In genomic region chr7:102028206-102028826, GRCh38 we compare ENCODE assay signal across 13 cellular contexts.
A peak's percentile ranks its signal among the peaks of the same experiment; 100 is the strongest.
DNase-seq lines count a peak whose midpoint lies in the region; ATAC-seq and TF ChIP-seq lines count a peak whose summit lies in the region.
"Had no signal": no experiment of that assay in that cellular context is flagged by ENCODE, and none has a peak within 500 bp of the region (broad histone marks: within the 10 kb centered on the region; RNA-seq: fewer than 3 reads in every experiment).

No MANE protein-coding gene starts in this region.

- no peaks in the 10 kb centered on the region; the same call in 1 of the 2 replicates for H3K4me1 ChIP-seq in H9 (ENCODE audit: insufficient read depth, low read length)

- peaks cover 0 to 11% (median 0%) of the 10 kb centered on the region in 3 experiments; a peak in 4 of 7 replicates for H3K36me3 Mint-ChIP-seq in H9 (ENCODE audit: insufficient read depth in 1 of 3, low read depth in 3 of 3)
- no peaks in the 10 kb centered on the region; the same call in 1 of the 2 replicates for H3K36me3 Mint-ChIP-seq in WTC11
- H3K36me3 Mint-ChIP-seq in naive B cell, result peaks cover 0 to 8% of the 10 kb centered on the region in 2 donors

- H3K4me3 Mint-ChIP-seq in H9, result no peak overlapping the region
- H3K4me3 Mint-ChIP-seq in WTC11, result no peak overlapping the region
- peak overlapping the region in 1 of 8 donors; percentile 42 for H3K4me3 Mint-ChIP-seq in naive B cell

- no peak overlapping the region for H3K9ac ChIP-seq in H9 (ENCODE audit: extremely low read depth, insufficient read length, low read length)

- DNase-seq in NCI-H2227 (lab: John Stamatoyannopoulos, UW; ENCODE audit: unreplicated experiment), result peak; percentile 34
- DNase-seq in NCI-H2227 treated with DMSO at 0.1 percent for 48 hours (lab: John Stamatoyannopoulos, UW), result no peak
- no peak for DNase-seq in H9
- no peak for DNase-seq in WTC11 (ENCODE audit: low spot score)
- DNase-seq in naive B cell, result no peak
- no peak for DNase-seq in NCI-H1105 (lab: John Stamatoyannopoulos, UW)
- DNase-seq: 8988T; Caco-2; effector CD4-positive, alpha-beta T cell; occipital lobe had no signal

- no peaks in the 10 kb centered on the region for H3K9me3 Mint-ChIP-seq in H9
- no peaks in the 10 kb centered on the region for H3K9me3 Mint-ChIP-seq in WTC11
- no peaks in the 10 kb centered on the region for H3K9me3 Mint-ChIP-seq in naive B cell

- no peaks in the 10 kb centered on the region for H4K20me1 ChIP-seq in H9 (ENCODE audit: control insufficient read depth, insufficient read depth, insufficient read length)

- H3K56ac ChIP-seq in H9 (ENCODE audit: insufficient read length, low read depth, low read length), result no peak overlapping the region

- H2BK5ac ChIP-seq in H9 (ENCODE audit: insufficient read length, low read length), result no peak overlapping the region

- peaks cover 12 to 21% of the 10 kb centered on the region in 2 experiments for H3K4me1 Mint-ChIP-seq in H9
- H3K4me1 Mint-ChIP-seq in WTC11, result peaks cover 26% of the 10 kb centered on the region
- H3K4me1 Mint-ChIP-seq in naive B cell, result peaks cover 4 to 26% (median 24%) of the 10 kb centered on the region in 3 donors

- no peak overlapping the region for H2BK120ac ChIP-seq in H9 (ENCODE audit: low read depth, low read length, poor library complexity, severe bottlenecking)

- no peak overlapping the region for H3T11ph ChIP-seq in H9 (ENCODE audit: low read length)

- H4K8ac ChIP-seq in H9 (replicated peaks; ENCODE audit: insufficient read length, low read depth, low read length), result no peak overlapping the region

- H3K9me3 ChIP-seq in H9 (ENCODE audit: control insufficient read depth, low read depth, low read length), result no peaks in the 10 kb centered on the region
- H3K9me3 ChIP-seq: Caco-2 had no signal

- H3K79me2 ChIP-seq in H9 (ENCODE audit: insufficient read depth, low read length), result no peaks in the 10 kb centered on the region

- H3K4me2 ChIP-seq in H9 (ENCODE audit: insufficient read depth, insufficient read length, low read length), result no peak overlapping the region

- TF ChIP-seq CTCF in H9 (conservative IDR thresholded peaks at IDR 0.05) (no peak), WTC11 (IDR thresholded peaks at IDR 0.05) (no peak)

- H3K79me1 ChIP-seq in H9 (ENCODE audit: insufficient read depth, low read depth, low read length, poor library complexity, severe bottlenecking), result no peaks in the 10 kb centered on the region

- H2BK15ac ChIP-seq in H9 (ENCODE audit: low read depth, low read length), result no peak overlapping the region

- no peak overlapping the region for H2AFZ ChIP-seq in H9 (ENCODE audit: low read length)

- H3K27me3 ChIP-seq in H9 (ENCODE audit: insufficient read depth, low read length), result no peaks in the 10 kb centered on the region

- no peak overlapping the region for H4K5ac ChIP-seq in H9 (ENCODE audit: insufficient read length, low read depth, low read length)

- H3K27me3 Mint-ChIP-seq in H9 (ENCODE audit: low read depth) (no peaks in the 10 kb centered on the region; the same call in 1 of the 2 replicates), WTC11 (ENCODE audit: low read depth) (no peaks in the 10 kb centered on the region), naive B cell (no peaks in the 10 kb centered on the region)

- no peak overlapping the region for H2BK12ac ChIP-seq in H9 (ENCODE audit: insufficient read length, low read depth, low read length)

- H3K27ac Mint-ChIP-seq in H9, result peak overlapping the region in 2 of 3 experiments; percentile 28 to 88; a peak in 1 of 7 replicates
- H3K27ac Mint-ChIP-seq in WTC11, result peak overlapping the region; percentile 74; the same call in 1 of the 2 replicates
- peak overlapping the region in 2 of 6 donors; percentile 88 to 92 for H3K27ac Mint-ChIP-seq in naive B cell

- CTCF ChIA-PET in WTC11 (lab: Charles Lee), result interaction anchor here (0.5 kb wide), 1 partner anchor 280 kb away, joined by 3 read pairs; no protein-coding TSS in a partner anchor

- no peak overlapping the region for H3K27ac ChIP-seq in H9 (ENCODE audit: insufficient read length, low read depth, low read length)
- H3K27ac ChIP-seq: SK-N-MC had no signal

- H3K23ac ChIP-seq in H9 (ENCODE audit: insufficient read length, low read depth, low read length), result no peak overlapping the region

- no peak overlapping the region for H3K18ac ChIP-seq in H9 (ENCODE audit: insufficient read length, low read depth, low read length)

- no peak overlapping the region for H4K91ac ChIP-seq in H9 (ENCODE audit: insufficient read length, low read depth, low read length)

- POLR2A ChIA-PET in WTC11 (lab: Charles Lee), result no interaction called here

- no peak overlapping the region for H3K4ac ChIP-seq in H9 (ENCODE audit: low read depth, low read length)

- no peaks in the 10 kb centered on the region for H3K23me2 ChIP-seq in H9 (ENCODE audit: insufficient read length, low read depth, low read length, poor library complexity, severe bottlenecking)

- no peak overlapping the region for H2AK5ac ChIP-seq in H9 (ENCODE audit: insufficient read length, low read length)

- ATAC-seq in WTC11 (no peak), naive B cell (ENCODE audit: low read depth in 2 of 2) (peak; percentile 50 to 67), GM21529 (IDR thresholded peaks at IDR 0.05; ENCODE audit: unreplicated experiment) (no peak), GM21825 (IDR thresholded peaks at IDR 0.05; ENCODE audit: unreplicated experiment) (no peak)

- no peak overlapping the region; the same call in 1 of the 2 replicates for H3K14ac ChIP-seq in H9 (ENCODE audit: insufficient read depth, low read length)

- H2BK20ac ChIP-seq in H9 (ENCODE audit: low read depth, low read length, poor library complexity, severe bottlenecking), result no peak overlapping the region

- WGBS in H9 (ENCODE audit: extremely low coverage, insufficient read length, low lambda C conversion rate), result no CpG with 5 or more reads among the region's 18 CpGs

TF ChIP-seq in WTC11, 78 proteins besides CTCF, POLR2A, EP300 and RAD21:
- no peak for TF ChIP-seq ZSCAN18 (CRISPR knock-in tag; IDR thresholded peaks at IDR 0.05)
- TF ChIP-seq ATF2 (CRISPR knock-in tag; IDR thresholded peaks at IDR 0.05; ENCODE audit: borderline replicate concordance, low read depth), result no peak
- TF ChIP-seq, protein P1, sequence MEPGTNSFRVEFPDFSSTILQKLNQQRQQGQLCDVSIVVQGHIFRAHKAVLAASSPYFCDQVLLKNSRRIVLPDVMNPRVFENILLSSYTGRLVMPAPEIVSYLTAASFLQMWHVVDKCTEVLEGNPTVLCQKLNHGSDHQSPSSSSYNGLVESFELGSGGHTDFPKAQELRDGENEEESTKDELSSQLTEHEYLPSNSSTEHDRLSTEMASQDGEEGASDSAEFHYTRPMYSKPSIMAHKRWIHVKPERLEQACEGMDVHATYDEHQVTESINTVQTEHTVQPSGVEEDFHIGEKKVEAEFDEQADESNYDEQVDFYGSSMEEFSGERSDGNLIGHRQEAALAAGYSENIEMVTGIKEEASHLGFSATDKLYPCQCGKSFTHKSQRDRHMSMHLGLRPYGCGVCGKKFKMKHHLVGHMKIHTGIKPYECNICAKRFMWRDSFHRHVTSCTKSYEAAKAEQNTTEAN (CRISPR knock-in tag; IDR thresholded peaks at IDR 0.05), result no peak
- TF ChIP-seq, protein P2, sequence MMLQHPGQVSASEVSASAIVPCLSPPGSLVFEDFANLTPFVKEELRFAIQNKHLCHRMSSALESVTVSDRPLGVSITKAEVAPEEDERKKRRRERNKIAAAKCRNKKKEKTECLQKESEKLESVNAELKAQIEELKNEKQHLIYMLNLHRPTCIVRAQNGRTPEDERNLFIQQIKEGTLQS (CRISPR knock-in tag; conservative IDR thresholded peaks at IDR 0.05), result no peak
- no peak for TF ChIP-seq NR1H2 (CRISPR knock-in tag; IDR thresholded peaks at IDR 0.05)

Comparison
In these comparisons a context has a peak if more than half of its experiments do, and no peak if none do; other contexts are left out.
1. ATAC-seq: peak in naive B cell (2 of 2); none in WTC11 (single experiment), GM21529 (single experiment) and GM21825 (single experiment).